1 cellular context compared by ENCODE assay signal in genomic region chr19:53991224-53992113, GRCh38.
TF ChIP-seq lines count a peak whose summit lies in the region.

CACNG6 (plus strand) TSS chr19:53991637; CDS start chr19:53992878, 1,241 bp downstream.

TF ChIP-seq in K562, 482 proteins besides CTCF, POLR2A, EP300 and RAD21 (continued from another document):
- TF ChIP-seq TAF9B (IDR thresholded peaks at IDR 0.05; ENCODE audit: partially characterized antibody) (no peak), PBX2 (CRISPR knock-in tag; IDR thresholded peaks at IDR 0.05; ENCODE audit: low read depth) (no peak), PBX2 (tag; conservative IDR thresholded peaks at IDR 0.05; ENCODE audit: low read depth) (no peak)
